Comparison of ENCODE assay signal across 1 cellular context in genomic region chr15:58865420-58865880, GRCh38.
A peak's percentile ranks its signal among the peaks of the same experiment; 100 is the strongest.
TF ChIP-seq lines count a peak whose summit lies in the region.

No MANE protein-coding gene starts in this region.

TF ChIP-seq in HepG2, 621 proteins besides CTCF, POLR2A, EP300 and RAD21 (continued from another document and continues in another):
- TF ChIP-seq ZNF800 (CRISPR knock-in tag; IDR thresholded peaks at IDR 0.05) (no peak), ZNF605 (CRISPR knock-in tag; IDR thresholded peaks at IDR 0.05) (no peak), AHR (CRISPR knock-in tag; IDR thresholded peaks at IDR 0.05) (no peak), ZNF121 (CRISPR knock-in tag; IDR thresholded peaks at IDR 0.05) (peak; percentile 97), SMARCC2 (IDR thresholded peaks at IDR 0.05) (no peak), KLF6 (CRISPR knock-in tag; IDR thresholded peaks at IDR 0.05) (peak; percentile 14; the same call in 1 of the 2 replicates), ZNF414 (CRISPR knock-in tag; IDR thresholded peaks at IDR 0.05) (no peak), ZNF552 (CRISPR knock-in tag; IDR thresholded peaks at IDR 0.05; ENCODE audit: borderline replicate concordance) (no peak), SP5 (CRISPR knock-in tag; IDR thresholded peaks at IDR 0.05; ENCODE audit: borderline replicate concordance, low read depth) (0 out of 2 replicates have a peak, but pooled peaks have one; percentile 17), ZNF232 (CRISPR knock-in tag; IDR thresholded peaks at IDR 0.05; ENCODE audit: borderline replicate concordance) (peak; percentile 55; the same call in 1 of the 2 replicates), ZNF143 (CRISPR knock-in tag; IDR thresholded peaks at IDR 0.05) (no peak), FOSL2 (CRISPR knock-in tag; IDR thresholded peaks at IDR 0.05) (0 out of 2 replicates have a peak, but pooled peaks have one; percentile 5), NFYB (CRISPR knock-in tag; IDR thresholded peaks at IDR 0.05) (no peak), DZIP1 (CRISPR knock-in tag; IDR thresholded peaks at IDR 0.05) (0 out of 2 replicates have a peak, but pooled peaks have one; percentile 15), ZNF839 (CRISPR knock-in tag; IDR thresholded peaks at IDR 0.05; ENCODE audit: borderline replicate concordance) (no peak), SIN3A (IDR thresholded peaks at IDR 0.05; ENCODE audit: borderline replicate concordance, low read depth, low read length) (0 out of 2 replicates have a peak, but pooled peaks have one; percentile 39), ZNF546 (CRISPR knock-in tag; conservative IDR thresholded peaks at IDR 0.05) (no peak), RNF2 (conservative IDR thresholded peaks at IDR 0.05; ENCODE audit: low read depth) (no peak), GPBP1L1 (CRISPR knock-in tag; IDR thresholded peaks at IDR 0.05) (no peak), ZSCAN31 (CRISPR knock-in tag; IDR thresholded peaks at IDR 0.05; ENCODE audit: low read depth) (no peak), AKNA (CRISPR knock-in tag; IDR thresholded peaks at IDR 0.05; ENCODE audit: borderline replicate concordance) (no peak), ZC3H13 (CRISPR knock-in tag; IDR thresholded peaks at IDR 0.05) (peak; percentile 2; the same call in 1 of the 2 replicates), GABPA (IDR thresholded peaks at IDR 0.05; ENCODE audit: low read depth, low read length) (no peak), GABPA (CRISPR knock-in tag; IDR thresholded peaks at IDR 0.05; ENCODE audit: low read depth) (peak; percentile 56), ZSCAN9 (CRISPR knock-in tag; IDR thresholded peaks at IDR 0.05; ENCODE audit: borderline replicate concordance) (no peak), ETS1 (CRISPR knock-in tag; IDR thresholded peaks at IDR 0.05) (0 out of 2 replicates have a peak, but pooled peaks have one; percentile 14), PCBP1 (IDR thresholded peaks at IDR 0.05; ENCODE audit: borderline replicate concordance, low read depth, low read length) (peak; percentile 37; the same call in 1 of the 2 replicates), ZBTB43 (CRISPR knock-in tag; conservative IDR thresholded peaks at IDR 0.05) (0 out of 2 replicates have a peak, but pooled peaks have one; percentile 10), GATAD2A (CRISPR knock-in tag; IDR thresholded peaks at IDR 0.05) (0 out of 2 replicates have a peak, but pooled peaks have one; percentile 20), ZEB1 (IDR thresholded peaks at IDR 0.05; ENCODE audit: insufficient replicate concordance, low read depth) (no peak), ZNF781 (CRISPR knock-in tag; IDR thresholded peaks at IDR 0.05; ENCODE audit: borderline replicate concordance, not compliant biosample characterization) (peak; percentile 2), SNRNP70 (IDR thresholded peaks at IDR 0.05; ENCODE audit: low read depth, low read length) (no peak), TSC22D2 (CRISPR knock-in tag; IDR thresholded peaks at IDR 0.05; ENCODE audit: borderline replicate concordance) (no peak), ZNF496 (CRISPR knock-in tag; IDR thresholded peaks at IDR 0.05; ENCODE audit: insufficient replicate concordance) (no peak), SETDB1 (CRISPR knock-in tag; IDR thresholded peaks at IDR 0.05; ENCODE audit: borderline replicate concordance) (no peak), ZNF549 (CRISPR knock-in tag; IDR thresholded peaks at IDR 0.05) (no peak), SP2 (CRISPR knock-in tag; IDR thresholded peaks at IDR 0.05) (no peak; the same call in 1 of the 2 replicates), TAF1 (CRISPR knock-in tag; IDR thresholded peaks at IDR 0.05) (peak; percentile 45; the same call in 1 of the 2 replicates), ZNF263 (CRISPR knock-in tag; IDR thresholded peaks at IDR 0.05) (peak; percentile 90), ZBTB42 (CRISPR knock-in tag; IDR thresholded peaks at IDR 0.05) (no peak), NFIB (CRISPR knock-in tag; IDR thresholded peaks at IDR 0.05; ENCODE audit: borderline replicate concordance) (no peak), ARID2 (CRISPR knock-in tag; IDR thresholded peaks at IDR 0.05; ENCODE audit: borderline replicate concordance) (no peak), POLR2AphosphoS5 (IDR thresholded peaks at IDR 0.05; ENCODE audit: low read depth, low read length) (peak; percentile 69), BHLHE40 (IDR thresholded peaks at IDR 0.05; ENCODE audit: low read length) (no peak), ZNF740 (CRISPR knock-in tag; IDR thresholded peaks at IDR 0.05) (no peak), ETV5 (CRISPR knock-in tag; IDR thresholded peaks at IDR 0.05; ENCODE audit: borderline replicate concordance) (peak; percentile 45), SIX4 (CRISPR knock-in tag; IDR thresholded peaks at IDR 0.05) (no peak), NAIF1 (CRISPR knock-in tag; IDR thresholded peaks at IDR 0.05; ENCODE audit: borderline replicate concordance) (no peak), SMC3 (IDR thresholded peaks at IDR 0.05; ENCODE audit: low read length) (no peak), U2AF2 (IDR thresholded peaks at IDR 0.05; ENCODE audit: low read depth, low read length) (no peak), SMAD3 (CRISPR knock-in tag; IDR thresholded peaks at IDR 0.05) (no peak), ZBTB33 (CRISPR knock-in tag; IDR thresholded peaks at IDR 0.05) (0 out of 2 replicates have a peak, but pooled peaks have one; percentile 25), ONECUT2 (CRISPR knock-in tag; IDR thresholded peaks at IDR 0.05) (no peak), MAX (IDR thresholded peaks at IDR 0.05) (peak; percentile 41; the same call in 1 of the 2 replicates)
